9 cellular contexts compared by ENCODE assay signal in the genomic region with DNA sequence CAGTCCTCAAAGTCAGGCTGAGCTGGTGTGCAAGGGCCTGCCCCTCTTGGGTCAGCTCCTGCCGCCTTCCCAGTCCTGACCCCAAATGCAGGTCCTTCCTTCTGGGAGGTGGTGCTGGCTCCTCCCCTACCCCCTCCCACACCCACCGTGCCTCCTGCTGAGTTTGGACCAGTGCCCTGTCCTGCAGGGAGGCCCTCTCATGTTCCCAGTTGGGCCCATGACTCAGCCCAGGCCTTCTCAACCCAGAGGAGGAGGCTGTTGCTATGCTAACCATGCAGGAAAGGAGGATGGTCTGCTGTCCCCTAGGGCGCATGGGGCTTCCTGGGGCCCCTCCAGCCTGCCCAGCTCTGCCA.
DNase-seq lines count a peak whose midpoint lies in the region; ATAC-seq and TF ChIP-seq lines count a peak whose summit lies in the region.
"Had no signal": no experiment of that assay in that cellular context is flagged by ENCODE, and none has a peak within 500 bp of the region (broad histone marks: within the 10 kb centered on the region; RNA-seq: fewer than 3 reads in every experiment).

No MANE protein-coding gene starts in this region.

- H3K36me3 ChIP-seq in adipocyte (ENCODE audit: control insufficient read depth, insufficient read depth, low read length, severe bottlenecking) = no peaks in the 10 kb centered on the region

- peaks cover 21% of the 10 kb centered on the region for H3K4me1 ChIP-seq in adipocyte (ENCODE audit: control insufficient read depth, insufficient read depth, low read length)

- DNase-seq in AG10803 (ENCODE audit: low read depth) (peak; percentile 66), HFF-Myc (ENCODE audit: extremely low read depth, low read depth) (peak; percentile 69), adipocyte (ENCODE audit: low read depth) (peak; percentile 80), kidney glomerular epithelial cell (lab: John Stamatoyannopoulos, UW) (peak; percentile 63), GDM1 (lab: John Stamatoyannopoulos, UW) (no peak)
- DNase-seq in activated CD4-positive, alpha-beta T cell treated with anti-CD3 and anti-CD28 coated beads for 48 hours = no peak
- DNase-seq: activated naive CD4-positive, alpha-beta T cell had no signal

- no peaks in the 10 kb centered on the region for H3K9me3 ChIP-seq in adipocyte (ENCODE audit: control insufficient read depth, low read length)

- no peak for ATAC-seq in GM21423 (IDR thresholded peaks at IDR 0.05; ENCODE audit: unreplicated experiment)
- no peak for ATAC-seq in GM18519 (IDR thresholded peaks at IDR 0.05; ENCODE audit: low FRiP score, unreplicated experiment)

- H3K4me3 ChIP-seq in AG10803 (ENCODE audit: low read length) (no peak overlapping the region), HFF-Myc (replicated peaks; ENCODE audit: low read depth, low read length) (no peak overlapping the region), adipocyte (ENCODE audit: low read length) (no peak overlapping the region)

- TF ChIP-seq CTCF in AG10803 (conservative IDR thresholded peaks at IDR 0.05; ENCODE audit: low read length) (no peak), HFF-Myc (IDR thresholded peaks at IDR 0.05; ENCODE audit: low read depth, low read length, missing control alignments) (no peak)

- no peaks in the 10 kb centered on the region for H3K27me3 ChIP-seq in adipocyte (replicated peaks; ENCODE audit: control insufficient read depth, insufficient read depth, low read length)

- no peak overlapping the region for H3K9ac ChIP-seq in adipocyte (ENCODE audit: low read length)

Comparison
In these comparisons a context has a peak if more than half of its experiments do, and no peak if none do; other contexts are left out.
1. DNase-seq: peak in AG10803 (single experiment), HFF-Myc (single experiment), adipocyte (single experiment) and kidney glomerular epithelial cell (single experiment); none in GDM1 (single experiment) and activated CD4-positive, alpha-beta T cell treated with anti-CD3 and anti-CD28 coated beads for 48 hours (single experiment).